In the genomic region with DNA sequence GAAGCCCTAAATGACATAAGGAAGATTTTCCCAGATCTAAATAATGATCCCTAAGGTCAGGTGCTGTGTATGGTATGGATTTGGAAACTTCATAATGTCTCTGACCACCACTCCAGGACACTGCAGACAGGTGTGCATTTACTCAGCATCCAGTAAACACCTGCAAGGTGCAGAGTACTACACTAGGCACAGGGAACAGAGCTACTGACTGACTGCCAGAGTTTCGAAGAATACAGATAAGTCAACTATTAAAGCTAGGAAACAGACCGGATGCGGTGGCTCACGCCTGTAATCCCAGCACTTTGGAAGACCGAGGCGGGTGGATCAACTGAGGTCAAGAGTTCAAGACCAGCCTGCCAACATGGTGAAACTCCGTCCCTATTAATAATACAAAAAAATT, we compare ENCODE assay signal across 1 cellular context.
TF ChIP-seq lines count a peak whose summit lies in the region.

No MANE protein-coding gene starts in this region.

TF ChIP-seq in SK-N-SH, 30 proteins besides CTCF, POLR2A, EP300 and RAD21 (continued from another document):
- TF ChIP-seq TEAD4 (IDR thresholded peaks at IDR 0.05; ENCODE audit: borderline replicate concordance, insufficient read depth), result no peak
- TF ChIP-seq POLR2AphosphoS5 (IDR thresholded peaks at IDR 0.05; ENCODE audit: low read depth, low read length), result no peak
- TF ChIP-seq USF2 (IDR thresholded peaks at IDR 0.05; ENCODE audit: borderline replicate concordance, low read depth, low read length), result no peak
- TF ChIP-seq, protein P1, sequence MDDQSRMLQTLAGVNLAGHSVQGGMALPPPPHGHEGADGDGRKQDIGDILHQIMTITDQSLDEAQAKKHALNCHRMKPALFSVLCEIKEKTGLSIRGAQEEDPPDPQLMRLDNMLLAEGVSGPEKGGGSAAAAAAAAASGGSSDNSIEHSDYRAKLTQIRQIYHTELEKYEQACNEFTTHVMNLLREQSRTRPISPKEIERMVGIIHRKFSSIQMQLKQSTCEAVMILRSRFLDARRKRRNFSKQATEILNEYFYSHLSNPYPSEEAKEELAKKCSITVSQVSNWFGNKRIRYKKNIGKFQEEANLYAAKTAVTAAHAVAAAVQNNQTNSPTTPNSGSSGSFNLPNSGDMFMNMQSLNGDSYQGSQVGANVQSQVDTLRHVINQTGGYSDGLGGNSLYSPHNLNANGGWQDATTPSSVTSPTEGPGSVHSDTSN (IDR thresholded peaks at IDR 0.05), result no peak
- no peak for TF ChIP-seq MEF2A (IDR thresholded peaks at IDR 0.05; ENCODE audit: borderline replicate concordance, low read depth)
- TF ChIP-seq CHD2 (IDR thresholded peaks at IDR 0.05; ENCODE audit: low read length, partially characterized antibody), result no peak
- TF ChIP-seq SMC3 (IDR thresholded peaks at IDR 0.05; ENCODE audit: low read depth, low read length), result no peak
- no peak for TF ChIP-seq ELF1 (IDR thresholded peaks at IDR 0.05)
- TF ChIP-seq GABPA (IDR thresholded peaks at IDR 0.05; ENCODE audit: low read depth), result no peak
